26 cellular contexts compared by ENCODE assay signal in genomic region chr5:179769796-179770195, GRCh38. TPM values are rescaled to one million over a fixed set of nuclear protein-coding genes. Genes with fewer than 3 reads are reported as not detected.
"Had no signal": no experiment of that assay in that cellular context is flagged by ENCODE, and none has a peak within 500 bp of the region (broad histone marks: within the 10 kb centered on the region; RNA-seq: fewer than 3 reads in every experiment).

No MANE protein-coding gene starts in this region.

- H3K27me3 ChIP-seq: foreskin keratinocyte, hepatocyte, left lung, sigmoid colon, thyroid gland, upper lobe of right lung had no signal

- H3K9me3 ChIP-seq: left lung, sigmoid colon, thyroid gland, upper lobe of right lung had no signal

- FAIRE-seq: bronchial epithelial cell had no signal

- H3K27ac ChIP-seq: coronary artery, epithelial cell of prostate, foreskin keratinocyte, hepatocyte, left lung, sigmoid colon, upper lobe of right lung, WERI-Rb-1 had no signal

- DNase-seq: activated CD4-positive, alpha-beta T cell treated with anti-CD3 and anti-CD28 coated beads, Interleukin-2, amount 50 U/mL, for 1 hour; activated CD4-positive, CD25-positive, alpha-beta regulatory T cell treated with anti-CD3 and anti-CD28 coated beads, Interleukin-2, amount 50 U/mL, for 72 hours; activated CD8-positive, alpha-beta memory T cell treated with anti-CD3 and anti-CD28 coated beads for 24 hours; activated CD8-positive, alpha-beta memory T cell treated with anti-CD3 and anti-CD28 coated beads, Interleukin-2, amount 50 U/mL, for 4 hours; activated naive CD4-positive, alpha-beta T cell treated with Interleukin-2 at 50 U/mL for 16 hours; activated naive CD8-positive, alpha-beta T cell treated with anti-CD3 and anti-CD28 coated beads for 36 hours; activated T-cell treated with anti-CD3 and anti-CD28 coated beads, Interleukin-2, amount 50 U/mL, for 48 hours; amniotic stem cell; endodermal cell; foreskin keratinocyte; glutamatergic neuron; immature natural killer cell; left lung; naive thymus-derived CD4-positive, alpha-beta T cell; retina; sigmoid colon; stimulated activated CD4-positive, alpha-beta T cell treated with anti-CD3 and anti-CD28 coated beads, Interleukin-2, amount 100 ng/mL, for 48 hours; stimulated activated CD8-positive, alpha-beta memory T cell treated with anti-CD3 and anti-CD28 coated beads, Interleukin-4, amount 100 ng/mL, for 48 hours; stimulated activated naive CD4-positive, alpha-beta T cell; thyroid gland; upper lobe of right lung; WERI-Rb-1 had no signal

- ATAC-seq: foreskin keratinocyte; left lung; naive thymus-derived CD4-positive, alpha-beta T cell had no signal

- H3K4me3 ChIP-seq: coronary artery, hepatocyte, left lung, sigmoid colon, thyroid gland, upper lobe of right lung had no signal

RNA-seq across cellular contexts. Expression of gene LTC4S, which starts 24.0 kb away (rescaled TPM):
- total RNA-seq: hepatocyte had no signal
